In the genomic region with DNA sequence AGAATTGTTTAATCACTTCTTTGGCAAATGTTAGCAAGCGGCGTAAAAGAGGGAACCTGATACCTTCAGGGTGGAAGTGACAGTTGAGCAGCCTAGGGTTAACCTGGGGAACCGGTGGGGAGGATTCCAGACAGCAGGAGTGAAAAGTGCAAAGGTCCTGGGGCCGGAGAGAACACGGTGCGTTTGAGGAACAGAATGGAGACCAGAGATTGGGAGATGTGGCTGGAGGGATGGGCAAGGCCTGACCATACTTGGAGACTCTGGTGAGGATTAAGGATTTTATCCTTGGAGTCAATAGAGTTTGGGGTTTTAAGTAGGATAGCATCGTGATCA, we compare ENCODE assay signal across 9 cellular contexts. TPM values are rescaled to one million over a fixed set of nuclear protein-coding genes. Genes with fewer than 3 reads are reported as not detected.
DNase-seq lines count a peak whose midpoint lies in the region; ATAC-seq, FAIRE-seq and TF ChIP-seq lines count a peak whose summit lies in the region.
"Had no signal": no experiment of that assay in that cellular context is flagged by ENCODE, and none has a peak within 500 bp of the region (broad histone marks: within the 10 kb centered on the region; RNA-seq: fewer than 3 reads in every experiment).

No MANE protein-coding gene starts in this region.

- no peaks in the 10 kb centered on the region; a peak in 2 of 5 replicates for H3K27me3 ChIP-seq in HepG2 (ENCODE audit: control insufficient read depth in 1 of 2, insufficient read depth in 2 of 2, low read length in 2 of 2)
- H3K27me3 ChIP-seq in SJCRH30, result no peaks in the 10 kb centered on the region

- H3K4me1 ChIP-seq in HepG2 (ENCODE audit: insufficient read depth, low read length) (peaks cover 42% of the 10 kb centered on the region), SJCRH30 (peaks cover 4% of the 10 kb centered on the region; the same call in 1 of the 2 replicates)

- TF ChIP-seq EP300 in HepG2 (IDR thresholded peaks at IDR 0.05; ENCODE audit: low read depth in 2 of 2, low read length in 2 of 2) (no peak), HepG2 (CRISPR knock-in tag; IDR thresholded peaks at IDR 0.05; ENCODE audit: borderline replicate concordance) (no peak)

- DNase-seq in activated CD4-positive, alpha-beta T cell treated with anti-CD3 and anti-CD28 coated beads, Interleukin-2, amount 10 ng/mL, durations not matched to agents 7 days and 5 days, result no peak
- no peak for DNase-seq in activated CD4-positive, alpha-beta T cell treated with anti-CD3 and anti-CD28 coated beads for 4 hours
- DNase-seq in HepG2 (ENCODE audit: low spot score) (no peak), substantia nigra (lab: John Stamatoyannopoulos, UW) (no peak), SJCRH30 (no peak)
- no peak for DNase-seq in activated CD8-positive, alpha-beta memory T cell treated with anti-CD3 and anti-CD28 coated beads, Interleukin-2, amount 50 U/mL, for 48 hours
- no peak for DNase-seq in stimulated activated CD4-positive, alpha-beta T cell treated with anti-CD3 and anti-CD28 coated beads, Interleukin-4, amount 100 ng/mL, for 4 hours

- H3K9me3 Mint-ChIP-seq in activated CD4-positive, alpha-beta T cell treated with anti-CD3 and anti-CD28 coated beads, Interleukin-2, amount 10 ng/mL, durations not matched to agents 7 days and 5 days, result no peaks in the 10 kb centered on the region

- H3K27me3 Mint-ChIP-seq in activated CD4-positive, alpha-beta T cell treated with anti-CD3 and anti-CD28 coated beads, Interleukin-2, amount 10 ng/mL, durations not matched to agents 7 days and 5 days, result no peaks in the 10 kb centered on the region

- no TSS peak for BruUV-seq in HepG2 (replicated peaks; lab: Mats Ljungman, UMichigan)

- peak overlapping the region; percentile 7 for H3K27ac Mint-ChIP-seq in activated CD4-positive, alpha-beta T cell treated with anti-CD3 and anti-CD28 coated beads, Interleukin-2, amount 10 ng/mL, durations not matched to agents 7 days and 5 days

- peak overlapping the region; percentile 89 for H3K27ac ChIP-seq in angular gyrus (ENCODE audit: low read depth, low read length)
- H3K27ac ChIP-seq in HepG2 (ENCODE audit: extremely low read length, insufficient read depth, low read length), result no peak overlapping the region
- H3K27ac ChIP-seq in substantia nigra (ENCODE audit: low read depth, low read length, poor library complexity, severe bottlenecking), result peak overlapping the region; percentile 95
- H3K27ac ChIP-seq in SJCRH30, result no peak overlapping the region

- no peak for TF ChIP-seq CTCF in HepG2 (CRISPR knock-in tag; IDR thresholded peaks at IDR 0.05)

- FAIRE-seq in HepG2 (lab: Jason Lieb, UNC), result no peak

- H3K36me3 ChIP-seq in HepG2 (replicated peaks in 1 of 2; ENCODE audit: control insufficient read depth in 1 of 2, insufficient read depth in 2 of 2, low read length in 2 of 2) (peaks cover 2 to 5% of the 10 kb centered on the region in 2 experiments; a peak in 2 of 5 replicates), SJCRH30 (no peaks in the 10 kb centered on the region)

- in situ Hi-C loops in HepG2 (cut with HindIII; ENCODE audit: extremely low pct_ligation_motif_present, low pct_unique_long_range_greater_than_20kb), result no loop called here

- intact Hi-C loops in HepG2 (cut with micrococcal nuclease; ENCODE audit: unreplicated experiment), result loop anchor here (2.0 to 5.0 kb wide), 2 partner anchors 48 to 190 kb away; a partner anchor contains a TSS

- no peak for TF ChIP-seq RAD21 in HepG2 (CRISPR knock-in tag; IDR thresholded peaks at IDR 0.05)

- H3K4me3 ChIP-seq in HepG2 (replicated peaks in 1 of 3; ENCODE audit: insufficient read depth in 1 of 3, low read depth in 2 of 3, low read length in 3 of 3) (peak overlapping the region; percentile 76 to 92 (median 79)), SJCRH30 (no peak overlapping the region)

- no peaks in the 10 kb centered on the region for H4K20me1 ChIP-seq in HepG2 (ENCODE audit: insufficient read depth, low read length)

- H3K9ac ChIP-seq in HepG2 (ENCODE audit: insufficient read depth, low read depth, low read length), result peak overlapping the region; percentile 56

- H3K4me2 ChIP-seq in HepG2 (ENCODE audit: low read depth, low read length), result peak overlapping the region; percentile 91

- peak overlapping the region; percentile 19 for H3K4me3 Mint-ChIP-seq in activated CD4-positive, alpha-beta T cell treated with anti-CD3 and anti-CD28 coated beads, Interleukin-2, amount 10 ng/mL, durations not matched to agents 7 days and 5 days

- 2% methylated on average over 7 of the region's 7 CpGs for WGBS in HepG2 (ENCODE audit: low lambda C conversion rate)

- H3K79me2 ChIP-seq in HepG2 (ENCODE audit: insufficient read depth, low read length), result peaks cover 16% of the 10 kb centered on the region

- 0 out of 3 replicates have a peak, but pooled peaks have one; percentile 5 for ATAC-seq in HepG2

- H2AFZ ChIP-seq in HepG2 (ENCODE audit: low read length), result peak overlapping the region; percentile 25

- CTCF ChIA-PET in activated CD4-positive, alpha-beta T cell treated with anti-CD3 and anti-CD28 coated beads, Interleukin-2, amount 10 ng/mL, durations not matched to agents 7 days and 5 days (lab: Charles Lee), result interaction anchor here (2.2 kb wide), 1 partner anchor 145 kb away, joined by 5 read pairs; a partner anchor contains a TSS
- CTCF ChIA-PET in HepG2 (lab: Yijun Ruan, JAX; ENCODE audit: low intra/inter-chr PET ratio, low total read pairs), result no interaction called here

- H3K4me1 Mint-ChIP-seq in activated CD4-positive, alpha-beta T cell treated with anti-CD3 and anti-CD28 coated beads, Interleukin-2, amount 10 ng/mL, durations not matched to agents 7 days and 5 days, result peaks cover 31% of the 10 kb centered on the region

- POLR2A ChIA-PET in activated CD4-positive, alpha-beta T cell treated with anti-CD3 and anti-CD28 coated beads, Interleukin-2, amount 10 ng/mL, durations not matched to agents 7 days and 5 days (lab: Charles Lee), result interaction anchor here (1.1 kb wide), 1 partner anchor 34 kb away, joined by 3 read pairs; a partner anchor contains a TSS
- POLR2A ChIA-PET in HepG2 (lab: Yijun Ruan, JAX), result interaction anchor here (0.6 to 3.1 kb wide), 15 partner anchors 11 to 265 kb away, joined by 3 to 40 read pairs (median 5); a partner anchor contains a TSS

- H3K36me3 Mint-ChIP-seq in activated CD4-positive, alpha-beta T cell treated with anti-CD3 and anti-CD28 coated beads, Interleukin-2, amount 10 ng/mL, durations not matched to agents 7 days and 5 days (ENCODE audit: low read depth), result peaks cover 7% of the 10 kb centered on the region

- H3K9me3 ChIP-seq in HepG2 (ENCODE audit: low read length), result no peaks in the 10 kb centered on the region
- H3K9me3 ChIP-seq in SJCRH30 (replicated peaks), result no peaks in the 10 kb centered on the region

- TF ChIP-seq POLR2A in HepG2 (IDR thresholded peaks at IDR 0.05; ENCODE audit: insufficient read depth in 1 of 2, low read depth in 2 of 2, low read length in 2 of 2), result no peak

RNA-seq across cellular contexts. Expression of a gene that starts 2.3 kb away (rescaled TPM):
- 10 to 100 TPM; 12.7 to 18.7 TPM for total RNA-seq in activated CD4-positive, alpha-beta T cell treated with anti-CD3 and anti-CD28 coated beads, Interleukin-2, amount 10 ng/mL, durations not matched to agents 7 days and 5 days
- 8.1 and 12.2 TPM in 2 replicates for total RNA-seq in HepG2 (2016; rRNA removed; fragmentation: Illumina TruSeq; extraction: Trizol)
- total RNA-seq in HepG2 (2016; cell fraction: cytosol; rRNA removed; fragmentation: Illumina TruSeq; extraction: Trizol; ENCODE audit: low read depth), result 1.6 and 1.9 TPM in 2 replicates
- 8.1 and 12.2 TPM in 2 replicates for total RNA-seq in HepG2 (2016; cell fraction: insoluble cytoplasmic fraction; rRNA removed; fragmentation: Illumina TruSeq; extraction: Trizol)
- total RNA-seq in HepG2 (2016; cell fraction: membrane; rRNA removed; fragmentation: Illumina TruSeq; extraction: Trizol), result 3.8 and 4.4 TPM in 2 replicates
- total RNA-seq in HepG2 (2016; cell fraction: nucleus; rRNA removed; fragmentation: Illumina TruSeq; extraction: Trizol), result 9.6 and 15.9 TPM in 2 replicates
- polyA plus RNA-seq in HepG2 (2011; rRNA removed), result 6.1 and 7.4 TPM in 2 replicates
- 3.0 and 4.9 TPM in 2 replicates for polyA plus RNA-seq in HepG2 (2011; cell fraction: cytosol; rRNA removed)
- 17.2 and 20.4 TPM in 2 replicates for polyA plus RNA-seq in HepG2 (2011; cell fraction: nucleus; rRNA removed)
- 3.2 and 3.5 TPM in 2 replicates for polyA plus RNA-seq in HepG2 (2012)
- polyA plus RNA-seq in HepG2 (2016; cell fraction: cytosol; fragmentation: Illumina TruSeq; extraction: Trizol; ENCODE audit: low read depth), result 0.76 and 0.78 TPM in 2 replicates
- polyA plus RNA-seq in HepG2 (2016; cell fraction: insoluble cytoplasmic fraction; fragmentation: Illumina TruSeq; extraction: Trizol; ENCODE audit: low read depth), result 5.1 and 5.9 TPM in 2 replicates
- polyA plus RNA-seq in HepG2 (2016; cell fraction: membrane; fragmentation: Illumina TruSeq; extraction: Trizol; ENCODE audit: low read depth), result 1.9 and 2.5 TPM in 2 replicates
- 19.3 and 24.8 TPM in 2 replicates for polyA plus RNA-seq in HepG2 (2016; cell fraction: nucleus; fragmentation: Illumina TruSeq; extraction: Trizol; ENCODE audit: insufficient read depth, low read depth)
- polyA minus RNA-seq in HepG2 (2011; rRNA and poly(A)+ RNA removed; ENCODE audit: low replicate concordance), result 17.1 and 19.6 TPM in 2 replicates
- 2.6 and 3.3 TPM in 2 replicates for polyA minus RNA-seq in HepG2 (2011; cell fraction: cytosol; rRNA and poly(A)+ RNA removed)
- polyA minus RNA-seq in HepG2 (2011; cell fraction: nucleus; rRNA and poly(A)+ RNA removed), result 11.8 and 12.1 TPM in 2 replicates
- total RNA-seq in SJCRH30 (2014; rRNA removed; shearing (Covaris generic)), result 7.6 and 7.8 TPM in 2 replicates

RNA-seq across cellular contexts. Expression of a gene that starts 18.9 kb away (rescaled TPM):
- total RNA-seq in activated CD4-positive, alpha-beta T cell treated with anti-CD3 and anti-CD28 coated beads, Interleukin-2, amount 10 ng/mL, durations not matched to agents 7 days and 5 days, result not detected
- 0.22 TPM in 1 of 2 replicates, not detected in the other for total RNA-seq in HepG2 (2016; rRNA removed; fragmentation: Illumina TruSeq; extraction: Trizol)
- total RNA-seq in HepG2 (2016; cell fraction: cytosol; rRNA removed; fragmentation: Illumina TruSeq; extraction: Trizol; ENCODE audit: low read depth), result not detected in 2 replicates
- not detected in 2 replicates for total RNA-seq in HepG2 (2016; cell fraction: insoluble cytoplasmic fraction; rRNA removed; fragmentation: Illumina TruSeq; extraction: Trizol)
- not detected in 2 replicates for total RNA-seq in HepG2 (2016; cell fraction: membrane; rRNA removed; fragmentation: Illumina TruSeq; extraction: Trizol)
- total RNA-seq in HepG2 (2016; cell fraction: nucleus; rRNA removed; fragmentation: Illumina TruSeq; extraction: Trizol), result not detected in 2 replicates
- 0.31 TPM in 1 of 2 replicates, not detected in the other for polyA plus RNA-seq in HepG2 (2011; rRNA removed)
- not detected in 2 replicates for polyA plus RNA-seq in HepG2 (2011; cell fraction: cytosol; rRNA removed)
- polyA plus RNA-seq in HepG2 (2011; cell fraction: nucleus; rRNA removed), result 0.29 and 0.43 TPM in 2 replicates
- polyA plus RNA-seq in HepG2 (2012), result 0.50 TPM in 1 of 2 replicates, not detected in the other
- not detected in 2 replicates for polyA plus RNA-seq in HepG2 (2016; cell fraction: cytosol; fragmentation: Illumina TruSeq; extraction: Trizol; ENCODE audit: low read depth)
- polyA plus RNA-seq in HepG2 (2016; cell fraction: insoluble cytoplasmic fraction; fragmentation: Illumina TruSeq; extraction: Trizol; ENCODE audit: low read depth), result not detected in 2 replicates
- polyA plus RNA-seq in HepG2 (2016; cell fraction: membrane; fragmentation: Illumina TruSeq; extraction: Trizol; ENCODE audit: low read depth), result not detected in 2 replicates
- not detected in 2 replicates for polyA plus RNA-seq in HepG2 (2016; cell fraction: nucleus; fragmentation: Illumina TruSeq; extraction: Trizol; ENCODE audit: insufficient read depth, low read depth)
- 0.89 TPM in 1 of 2 replicates, not detected in the other for polyA minus RNA-seq in HepG2 (2011; rRNA and poly(A)+ RNA removed; ENCODE audit: low replicate concordance)
- not detected in 2 replicates for polyA minus RNA-seq in HepG2 (2011; cell fraction: cytosol; rRNA and poly(A)+ RNA removed)
- not detected in 2 replicates for polyA minus RNA-seq in HepG2 (2011; cell fraction: nucleus; rRNA and poly(A)+ RNA removed)
- total RNA-seq in SJCRH30 (2014; rRNA removed; shearing (Covaris generic)), result not detected in 2 replicates
- total RNA-seq: M059J had no signal

RNA-seq across cellular contexts. Expression of a gene that starts 25.9 kb away (rescaled TPM):
- not detected for total RNA-seq in activated CD4-positive, alpha-beta T cell treated with anti-CD3 and anti-CD28 coated beads, Interleukin-2, amount 10 ng/mL, durations not matched to agents 7 days and 5 days
- total RNA-seq in HepG2 (2016; rRNA removed; fragmentation: Illumina TruSeq; extraction: Trizol), result not detected in 2 replicates
- total RNA-seq in HepG2 (2016; cell fraction: cytosol; rRNA removed; fragmentation: Illumina TruSeq; extraction: Trizol; ENCODE audit: low read depth), result not detected in 2 replicates
- not detected in 2 replicates for total RNA-seq in HepG2 (2016; cell fraction: insoluble cytoplasmic fraction; rRNA removed; fragmentation: Illumina TruSeq; extraction: Trizol)
- not detected in 2 replicates for total RNA-seq in HepG2 (2016; cell fraction: membrane; rRNA removed; fragmentation: Illumina TruSeq; extraction: Trizol)
- not detected in 2 replicates for total RNA-seq in HepG2 (2016; cell fraction: nucleus; rRNA removed; fragmentation: Illumina TruSeq; extraction: Trizol)
- polyA plus RNA-seq in HepG2 (2011; rRNA removed), result not detected in 2 replicates
- polyA plus RNA-seq in HepG2 (2011; cell fraction: cytosol; rRNA removed), result not detected in 2 replicates
- polyA plus RNA-seq in HepG2 (2011; cell fraction: nucleus; rRNA removed), result not detected in 2 replicates
- polyA plus RNA-seq in HepG2 (2012), result 0.52 TPM in 1 of 2 replicates, not detected in the other
- not detected in 2 replicates for polyA plus RNA-seq in HepG2 (2016; cell fraction: cytosol; fragmentation: Illumina TruSeq; extraction: Trizol; ENCODE audit: low read depth)
- not detected in 2 replicates for polyA plus RNA-seq in HepG2 (2016; cell fraction: insoluble cytoplasmic fraction; fragmentation: Illumina TruSeq; extraction: Trizol; ENCODE audit: low read depth)
- not detected in 2 replicates for polyA plus RNA-seq in HepG2 (2016; cell fraction: membrane; fragmentation: Illumina TruSeq; extraction: Trizol; ENCODE audit: low read depth)
- polyA plus RNA-seq in HepG2 (2016; cell fraction: nucleus; fragmentation: Illumina TruSeq; extraction: Trizol; ENCODE audit: insufficient read depth, low read depth), result not detected in 2 replicates
- polyA minus RNA-seq in HepG2 (2011; rRNA and poly(A)+ RNA removed; ENCODE audit: low replicate concordance), result not detected in 2 replicates
- polyA minus RNA-seq in HepG2 (2011; cell fraction: cytosol; rRNA and poly(A)+ RNA removed), result not detected in 2 replicates
- polyA minus RNA-seq in HepG2 (2011; cell fraction: nucleus; rRNA and poly(A)+ RNA removed), result not detected in 2 replicates
- total RNA-seq in SJCRH30 (2014; rRNA removed; shearing (Covaris generic)), result not detected in 2 replicates
- total RNA-seq: M059J had no signal

RNA-seq across cellular contexts. Expression of a gene that starts 33.2 kb away (rescaled TPM):
- 1 to 10 TPM; 9.0 to 9.6 TPM for total RNA-seq in activated CD4-positive, alpha-beta T cell treated with anti-CD3 and anti-CD28 coated beads, Interleukin-2, amount 10 ng/mL, durations not matched to agents 7 days and 5 days
- total RNA-seq in HepG2 (2016; rRNA removed; fragmentation: Illumina TruSeq; extraction: Trizol), result 16.8 and 19.2 TPM in 2 replicates
- total RNA-seq in HepG2 (2016; cell fraction: cytosol; rRNA removed; fragmentation: Illumina TruSeq; extraction: Trizol; ENCODE audit: low read depth), result 22.3 and 22.8 TPM in 2 replicates
- 15.4 and 17.5 TPM in 2 replicates for total RNA-seq in HepG2 (2016; cell fraction: insoluble cytoplasmic fraction; rRNA removed; fragmentation: Illumina TruSeq; extraction: Trizol)
- total RNA-seq in HepG2 (2016; cell fraction: membrane; rRNA removed; fragmentation: Illumina TruSeq; extraction: Trizol), result 24.2 and 30.2 TPM in 2 replicates
- total RNA-seq in HepG2 (2016; cell fraction: nucleus; rRNA removed; fragmentation: Illumina TruSeq; extraction: Trizol), result 11.4 and 14.7 TPM in 2 replicates
- polyA plus RNA-seq in HepG2 (2011; rRNA removed), result 42.1 and 55.9 TPM in 2 replicates
- 28.6 and 42.0 TPM in 2 replicates for polyA plus RNA-seq in HepG2 (2011; cell fraction: cytosol; rRNA removed)
- 210 and 224 TPM in 2 replicates for polyA plus RNA-seq in HepG2 (2011; cell fraction: nucleus; rRNA removed)
- 19.5 and 23.7 TPM in 2 replicates for polyA plus RNA-seq in HepG2 (2012)
- polyA plus RNA-seq in HepG2 (2016; cell fraction: cytosol; fragmentation: Illumina TruSeq; extraction: Trizol; ENCODE audit: low read depth), result 25.8 and 30.9 TPM in 2 replicates
- polyA plus RNA-seq in HepG2 (2016; cell fraction: insoluble cytoplasmic fraction; fragmentation: Illumina TruSeq; extraction: Trizol; ENCODE audit: low read depth), result 20.1 TPM in 2 replicates
- 27.7 and 34.1 TPM in 2 replicates for polyA plus RNA-seq in HepG2 (2016; cell fraction: membrane; fragmentation: Illumina TruSeq; extraction: Trizol; ENCODE audit: low read depth)
- 40.1 and 43.8 TPM in 2 replicates for polyA plus RNA-seq in HepG2 (2016; cell fraction: nucleus; fragmentation: Illumina TruSeq; extraction: Trizol; ENCODE audit: insufficient read depth, low read depth)
- 13.8 and 24.1 TPM in 2 replicates for polyA minus RNA-seq in HepG2 (2011; rRNA and poly(A)+ RNA removed; ENCODE audit: low replicate concordance)
- 7.8 and 9.9 TPM in 2 replicates for polyA minus RNA-seq in HepG2 (2011; cell fraction: cytosol; rRNA and poly(A)+ RNA removed)
- polyA minus RNA-seq in HepG2 (2011; cell fraction: nucleus; rRNA and poly(A)+ RNA removed), result 13.5 and 14.2 TPM in 2 replicates
- total RNA-seq in SJCRH30 (2014; rRNA removed; shearing (Covaris generic)), result 15.1 and 20.5 TPM in 2 replicates

RNA-seq across cellular contexts. Expression of a gene that starts 34.9 kb away (rescaled TPM):
- under 1 TPM; 0.21 to 0.40 TPM for total RNA-seq in activated CD4-positive, alpha-beta T cell treated with anti-CD3 and anti-CD28 coated beads, Interleukin-2, amount 10 ng/mL, durations not matched to agents 7 days and 5 days
- 0.38 and 0.44 TPM in 2 replicates for total RNA-seq in HepG2 (2016; rRNA removed; fragmentation: Illumina TruSeq; extraction: Trizol)
- total RNA-seq in HepG2 (2016; cell fraction: cytosol; rRNA removed; fragmentation: Illumina TruSeq; extraction: Trizol; ENCODE audit: low read depth), result 0.44 and 0.81 TPM in 2 replicates
- total RNA-seq in HepG2 (2016; cell fraction: insoluble cytoplasmic fraction; rRNA removed; fragmentation: Illumina TruSeq; extraction: Trizol), result 0.15 TPM in 1 of 2 replicates, not detected in the other
- 0.14 and 0.65 TPM in 2 replicates for total RNA-seq in HepG2 (2016; cell fraction: membrane; rRNA removed; fragmentation: Illumina TruSeq; extraction: Trizol)
- total RNA-seq in HepG2 (2016; cell fraction: nucleus; rRNA removed; fragmentation: Illumina TruSeq; extraction: Trizol), result 0.31 TPM in 1 of 2 replicates, not detected in the other
- 0.27 TPM in 1 of 2 replicates, not detected in the other for polyA plus RNA-seq in HepG2 (2011; rRNA removed)
- polyA plus RNA-seq in HepG2 (2011; cell fraction: cytosol; rRNA removed), result 0.03 and 0.16 TPM in 2 replicates
- not detected in 2 replicates for polyA plus RNA-seq in HepG2 (2011; cell fraction: nucleus; rRNA removed)
- polyA plus RNA-seq in HepG2 (2012), result 0.12 and 0.21 TPM in 2 replicates
- 0.15 and 0.24 TPM in 2 replicates for polyA plus RNA-seq in HepG2 (2016; cell fraction: cytosol; fragmentation: Illumina TruSeq; extraction: Trizol; ENCODE audit: low read depth)
- polyA plus RNA-seq in HepG2 (2016; cell fraction: insoluble cytoplasmic fraction; fragmentation: Illumina TruSeq; extraction: Trizol; ENCODE audit: low read depth), result 0.34 and 0.57 TPM in 2 replicates
- polyA plus RNA-seq in HepG2 (2016; cell fraction: membrane; fragmentation: Illumina TruSeq; extraction: Trizol; ENCODE audit: low read depth), result 0.17 and 0.40 TPM in 2 replicates
- not detected in 2 replicates for polyA plus RNA-seq in HepG2 (2016; cell fraction: nucleus; fragmentation: Illumina TruSeq; extraction: Trizol; ENCODE audit: insufficient read depth, low read depth)
- 0.70 TPM in 1 of 2 replicates, not detected in the other for polyA minus RNA-seq in HepG2 (2011; rRNA and poly(A)+ RNA removed; ENCODE audit: low replicate concordance)
- polyA minus RNA-seq in HepG2 (2011; cell fraction: cytosol; rRNA and poly(A)+ RNA removed), result not detected in 2 replicates
- polyA minus RNA-seq in HepG2 (2011; cell fraction: nucleus; rRNA and poly(A)+ RNA removed), result 0.50 TPM in 1 of 2 replicates, not detected in the other
- 0.06 and 0.25 TPM in 2 replicates for total RNA-seq in SJCRH30 (2014; rRNA removed; shearing (Covaris generic))

Comparison
In these comparisons a context has a peak if more than half of its experiments do, and no peak if none do; other contexts are left out.
1. H3K27ac ChIP-seq: peak in angular gyrus (single experiment) and substantia nigra (single experiment); none in HepG2 (single experiment) and SJCRH30 (single experiment).